8 cellular contexts compared by ENCODE assay signal in genomic region chr2:9178110-9178904, GRCh38. TPM values are rescaled to one million over a fixed set of nuclear protein-coding genes. Genes with fewer than 3 reads are reported as not detected.
A peak's percentile ranks its signal among the peaks of the same experiment; 100 is the strongest.
DNase-seq lines count a peak whose midpoint lies in the region; ATAC-seq and TF ChIP-seq lines count a peak whose summit lies in the region.

No MANE protein-coding gene starts in this region.

- no peaks in the 10 kb centered on the region for H3K36me3 Mint-ChIP-seq in T-helper 2 cell treated with Interferon-gamma antibody and Interleukin-4, amounts not matched to agents 5 μg/mL and 100 μg/mL, for 36 hours (ENCODE audit: low read depth)

- H2AFZ ChIP-seq in GM23248: peak overlapping the region; percentile 46; the same call in 1 of the 2 replicates
- no peak overlapping the region for H2AFZ ChIP-seq in hepatocyte

- peak; percentile 47 for DNase-seq in GM23248
- no peak for DNase-seq in Panc1 (ENCODE audit: low read depth, low spot score)
- DNase-seq in hepatocyte (ENCODE audit: low spot score): peak; percentile 54
- DNase-seq in suprapubic skin (ENCODE audit: low spot score in 2 of 2): no peak
- DNase-seq in stimulated activated CD4-positive, alpha-beta T cell treated with anti-CD3 and anti-CD28 coated beads, Interleukin-12 subunit alpha, Interleukin-12 subunit beta, amount 100 ng/mL, for 4 hours: no peak
- DNase-seq in T-helper 2 cell treated with Interferon-gamma antibody and Interleukin-4, amounts not matched to agents 5 μg/mL and 100 μg/mL, for 36 hours (ENCODE audit: low spot score): no peak

- TF ChIP-seq POLR2A in suprapubic skin (IDR thresholded peaks at IDR 0.05): no peak

- no peak overlapping the region for H3K4me3 ChIP-seq in GM23248
- H3K4me3 ChIP-seq in Panc1 (ENCODE audit: low read depth in 2 of 2, low read length in 2 of 2): no peak overlapping the region
- no peak overlapping the region for H3K4me3 ChIP-seq in hepatocyte
- H3K4me3 ChIP-seq in suprapubic skin: no peak overlapping the region

- POLR2A ChIA-PET in Panc1 (lab: Charles Lee): interaction anchor here (0.6 to 0.7 kb wide), 2 partner anchors 11 to 34 kb away, joined by 5 read pairs; no protein-coding TSS in a partner anchor

- 89 to 93% methylated on average over 2 of the region's 2 CpGs for WGBS in GM23248 (ENCODE audit: low coverage in 1 of 2, low lambda C conversion rate in 2 of 2, missing lambda C conversion rate in 2 of 2), 2 experiments
- WGBS in hepatocyte (ENCODE audit: low lambda C conversion rate, missing lambda C conversion rate): 24% methylated on average over 2 of the region's 2 CpGs
- 47% methylated on average over 2 of the region's 2 CpGs for WGBS in suprapubic skin

- intact Hi-C loops in Panc1 (cut with micrococcal nuclease; ENCODE audit: unreplicated experiment): no loop called here

- H3K79me2 ChIP-seq in GM23248 (ENCODE audit: insufficient read depth): no peaks in the 10 kb centered on the region
- H3K79me2 ChIP-seq in hepatocyte: no peaks in the 10 kb centered on the region

- no peaks in the 10 kb centered on the region for H3K9me2 ChIP-seq in GM23248 (ENCODE audit: insufficient read depth)
- H3K9me2 ChIP-seq in hepatocyte (replicated peaks; ENCODE audit: insufficient read depth): no peaks in the 10 kb centered on the region

- peaks cover 39% of the 10 kb centered on the region for H3F3A ChIP-seq in GM23248 (ENCODE audit: insufficient read depth)

- no peaks in the 10 kb centered on the region for H3K36me3 ChIP-seq in GM23248 (ENCODE audit: low read depth)
- H3K36me3 ChIP-seq in Panc1 (ENCODE audit: control insufficient read depth, insufficient read depth, low read length): no peaks in the 10 kb centered on the region
- no peaks in the 10 kb centered on the region for H3K36me3 ChIP-seq in hepatocyte (replicated peaks; ENCODE audit: insufficient read depth, low read depth)
- no peaks in the 10 kb centered on the region for H3K36me3 ChIP-seq in suprapubic skin

- TF ChIP-seq CTCF in Panc1 (IDR thresholded peaks at IDR 0.05) (no peak), hepatocyte (IDR thresholded peaks at IDR 0.05; ENCODE audit: poor library complexity) (no peak), suprapubic skin (IDR thresholded peaks at IDR 0.05) (no peak)

- H3K4me2 ChIP-seq in GM23248 (ENCODE audit: unreplicated experiment) (peak overlapping the region; percentile 64), hepatocyte (peak overlapping the region; percentile 57)

- no peak overlapping the region for H3K27ac Mint-ChIP-seq in T-helper 2 cell treated with Interferon-gamma antibody and Interleukin-4, amounts not matched to agents 5 μg/mL and 100 μg/mL, for 36 hours

- ATAC-seq in Panc1 (peak; percentile 11), HG03442 (IDR thresholded peaks at IDR 0.05; ENCODE audit: unreplicated experiment) (no peak), HG03457 (IDR thresholded peaks at IDR 0.05; ENCODE audit: unreplicated experiment) (no peak)

- peaks cover 45% of the 10 kb centered on the region for H3K4me1 ChIP-seq in GM23248 (ENCODE audit: insufficient read depth)
- peaks cover 25% of the 10 kb centered on the region for H3K4me1 ChIP-seq in Panc1 (ENCODE audit: control insufficient read depth, insufficient read depth, low read length)
- peaks cover 20% of the 10 kb centered on the region for H3K4me1 ChIP-seq in hepatocyte (ENCODE audit: insufficient read depth)
- H3K4me1 ChIP-seq in suprapubic skin: peaks cover 49% of the 10 kb centered on the region

- H3K27ac ChIP-seq in GM23248 (peak overlapping the region; percentile 97), Panc1 (ENCODE audit: low read length) (peak overlapping the region; percentile 83), hepatocyte (peak overlapping the region; percentile 92), suprapubic skin (peak overlapping the region; percentile 96)

- H3K9me3 Mint-ChIP-seq in T-helper 2 cell treated with Interferon-gamma antibody and Interleukin-4, amounts not matched to agents 5 μg/mL and 100 μg/mL, for 36 hours: no peaks in the 10 kb centered on the region

- H4K20me1 ChIP-seq in GM23248 (ENCODE audit: insufficient read depth) (no peaks in the 10 kb centered on the region), hepatocyte (ENCODE audit: insufficient read depth, poor library complexity, severe bottlenecking) (no peaks in the 10 kb centered on the region)

- peaks cover 5% of the 10 kb centered on the region for H3K27me3 Mint-ChIP-seq in T-helper 2 cell treated with Interferon-gamma antibody and Interleukin-4, amounts not matched to agents 5 μg/mL and 100 μg/mL, for 36 hours (ENCODE audit: low read depth)

- H3K27me3 ChIP-seq in GM23248 (replicated peaks; ENCODE audit: insufficient read depth) (no peaks in the 10 kb centered on the region), Panc1 (ENCODE audit: control insufficient read depth, insufficient read depth, low read length) (no peaks in the 10 kb centered on the region), hepatocyte (no peaks in the 10 kb centered on the region), suprapubic skin (no peaks in the 10 kb centered on the region)

- no peaks in the 10 kb centered on the region for H3K9me3 ChIP-seq in GM23248 (ENCODE audit: low read depth)
- no peaks in the 10 kb centered on the region for H3K9me3 ChIP-seq in Panc1 (ENCODE audit: control insufficient read depth, insufficient read depth, low read depth, low read length)
- H3K9me3 ChIP-seq in hepatocyte (ENCODE audit: low read depth): no peaks in the 10 kb centered on the region
- H3K9me3 ChIP-seq in suprapubic skin: no peaks in the 10 kb centered on the region

- no TSS peak for BruUV-seq in Panc1 (replicated peaks; lab: Mats Ljungman, UMichigan)

- CTCF ChIA-PET in Panc1 (lab: Charles Lee): no interaction called here

- H3K4me1 Mint-ChIP-seq in T-helper 2 cell treated with Interferon-gamma antibody and Interleukin-4, amounts not matched to agents 5 μg/mL and 100 μg/mL, for 36 hours (ENCODE audit: low read depth): no peaks in the 10 kb centered on the region

- H3K4me3 Mint-ChIP-seq in T-helper 2 cell treated with Interferon-gamma antibody and Interleukin-4, amounts not matched to agents 5 μg/mL and 100 μg/mL, for 36 hours: no peak overlapping the region

- H3K9ac ChIP-seq in GM23248: peak overlapping the region; percentile 80

- in situ Hi-C loops in GM23248 (cut with MboI): no loop called here
- in situ Hi-C loops in Panc1 (cut with HindIII; ENCODE audit: low pct_unique_long_range_greater_than_20kb, low sequenced_read_pairs): no loop called here

- no peak for TF ChIP-seq EP300 in suprapubic skin (IDR thresholded peaks at IDR 0.05)

RNA-seq across cellular contexts. Expression of gene ASAP2, which starts 28.3 kb away (rescaled TPM):
- total RNA-seq in GM23248 (2014; rRNA removed; shearing (Covaris generic)): 49.6 and 54.1 TPM in 2 replicates
- polyA plus RNA-seq in GM23248 (2016; fragmentation: Nextera tagmentation; extraction: Ambion mirVana) (8.8 and 10.9 TPM in 2 replicates), hepatocyte (13.7 and 15.4 TPM in 2 replicates)
- total RNA-seq in Panc1 (2021; ENCODE audit: unreplicated experiment) (107 TPM), hepatocyte (17.1 and 21.3 TPM in 2 replicates), suprapubic skin (10 to 100 TPM; 22.0 to 54.6 (median 30.0) TPM)
- polyA plus RNA-seq in Panc1 (2012; ENCODE audit: insufficient read length): 57.3 TPM

Comparison
In these comparisons a context has a peak if more than half of its experiments do, and no peak if none do; other contexts are left out.
1. DNase-seq: peak in GM23248 (single experiment) and hepatocyte (single experiment); none in Panc1 (single experiment), suprapubic skin (0 of 2), stimulated activated CD4-positive, alpha-beta T cell treated with anti-CD3 and anti-CD28 coated beads, Interleukin-12 subunit alpha, Interleukin-12 subunit beta, amount 100 ng/mL, for 4 hours (single experiment) and T-helper 2 cell treated with Interferon-gamma antibody and Interleukin-4, amounts not matched to agents 5 μg/mL and 100 μg/mL, for 36 hours (single experiment).
2. Peak in every context shown above with its lines, with median percentiles within 50 percentile points of each other: H3K27ac ChIP-seq.